In genomic region chr10:52778511-52779392, GRCh38 we compare ENCODE assay signal across 9 cellular contexts. TPM values are rescaled to one million over a fixed set of nuclear protein-coding genes. Genes with fewer than 3 reads are reported as not detected.
DNase-seq lines count a peak whose midpoint lies in the region; ATAC-seq and TF ChIP-seq lines count a peak whose summit lies in the region.
"Had no signal": no experiment of that assay in that cellular context is flagged by ENCODE, and none has a peak within 500 bp of the region (broad histone marks: within the 10 kb centered on the region; RNA-seq: fewer than 3 reads in every experiment).

No MANE protein-coding gene starts in this region.

- no peak overlapping the region for H4K91ac ChIP-seq in IMR-90 (ENCODE audit: insufficient read depth, low read depth, low read length)

- H3K4me1 Mint-ChIP-seq in Caco-2 (ENCODE audit: low read depth, unreplicated experiment), result peaks cover 37% of the 10 kb centered on the region
- no peaks in the 10 kb centered on the region for H3K4me1 Mint-ChIP-seq in naive thymus-derived CD4-positive, alpha-beta T cell

- H2BK15ac ChIP-seq in IMR-90 (ENCODE audit: low read depth, low read length), result no peak overlapping the region
- H2BK15ac ChIP-seq in mesendoderm (replicated peaks; ENCODE audit: low read depth), result no peak overlapping the region

- H3K9me3 ChIP-seq in Caco-2, result no peaks in the 10 kb centered on the region
- H3K9me3 ChIP-seq in IMR-90 (ENCODE audit: control insufficient read depth, insufficient read depth, low read length), result no peaks in the 10 kb centered on the region
- H3K9me3 ChIP-seq in naive thymus-derived CD4-positive, alpha-beta T cell (ENCODE audit: control insufficient read depth in 2 of 3, low read length in 3 of 3), result no peaks in the 10 kb centered on the region
- no peaks in the 10 kb centered on the region for H3K9me3 ChIP-seq in spleen

- no peak overlapping the region for H3K4me3 Mint-ChIP-seq in Caco-2 (ENCODE audit: unreplicated experiment)
- no peak overlapping the region for H3K4me3 Mint-ChIP-seq in naive thymus-derived CD4-positive, alpha-beta T cell

- no peak overlapping the region for H3K23ac ChIP-seq in IMR-90 (ENCODE audit: low read depth, low read length)
- H3K23ac ChIP-seq in mesendoderm (ENCODE audit: low read length), result no peak overlapping the region

- H3K27ac ChIP-seq in IMR-90 (ENCODE audit: insufficient read depth, low read length) (no peak overlapping the region), brain microvascular endothelial cell (no peak overlapping the region), mesendoderm (ENCODE audit: low read depth, low read length) (no peak overlapping the region), spleen (no peak overlapping the region)
- H3K27ac ChIP-seq in naive thymus-derived CD4-positive, alpha-beta T cell (ENCODE audit: low read depth, low read length), result no peak overlapping the region

- POLR2A ChIA-PET in Caco-2 (lab: Charles Lee) (interaction anchor here (0.6 kb wide), 1 partner anchor 201 kb away, joined by 3 read pairs; no protein-coding TSS in a partner anchor), IMR-90 (lab: Charles Lee; ENCODE audit: unreplicated experiment) (no interaction called here)
- POLR2A ChIA-PET in naive thymus-derived CD4-positive, alpha-beta T cell (lab: Charles Lee), result no interaction called here

- H3K27me3 ChIP-seq in Caco-2 (replicated peaks; ENCODE audit: control insufficient read depth, insufficient read depth, low read length), result no peaks in the 10 kb centered on the region
- peaks cover 19% of the 10 kb centered on the region for H3K27me3 ChIP-seq in IMR-90 (ENCODE audit: control insufficient read depth, insufficient read depth, low read length)
- H3K27me3 ChIP-seq in brain microvascular endothelial cell (replicated peaks), result peaks cover 2% of the 10 kb centered on the region
- H3K27me3 ChIP-seq in mesendoderm (ENCODE audit: insufficient read depth, low read length, poor library complexity), result no peaks in the 10 kb centered on the region
- H3K27me3 ChIP-seq in naive thymus-derived CD4-positive, alpha-beta T cell (ENCODE audit: control insufficient read depth in 2 of 2, insufficient read depth in 2 of 2, low read length in 2 of 2), result no peaks in the 10 kb centered on the region
- H3K27me3 ChIP-seq in spleen (replicated peaks in 1 of 7), result peaks cover 0 to 23% (median 11%) of the 10 kb centered on the region in 7 donors

- no peak overlapping the region for H3K14ac ChIP-seq in IMR-90 (replicated peaks; ENCODE audit: low read depth, low read length)

- DNase-seq in Caco-2, result peak in 1 of 2 experiments; percentile 43
- DNase-seq in IMR-90, result peak; percentile 18
- peak; percentile 36 for DNase-seq in brain microvascular endothelial cell
- peak; percentile 65 for DNase-seq in mesendoderm
- no peak for DNase-seq in naive thymus-derived CD4-positive, alpha-beta T cell
- DNase-seq in hepatic stellate cell (ENCODE audit: low spot score), result no peak
- DNase-seq in spleen, result no peak

- H3K4me1 ChIP-seq in Caco-2 (peaks cover 22% of the 10 kb centered on the region), IMR-90 (ENCODE audit: control insufficient read depth, insufficient read depth, low read length) (no peaks in the 10 kb centered on the region), mesendoderm (ENCODE audit: control insufficient read depth, low read depth, low read length) (no peaks in the 10 kb centered on the region), spleen (no peaks in the 10 kb centered on the region)
- H3K4me1 ChIP-seq in naive thymus-derived CD4-positive, alpha-beta T cell (ENCODE audit: control insufficient read depth in 2 of 2, insufficient read depth in 2 of 2, low read length in 2 of 2), result no peaks in the 10 kb centered on the region

- in situ Hi-C loops in IMR-90 (cut with MboI; ENCODE audit: low sequenced_read_pairs), result no loop called here
- in situ Hi-C loops in brain microvascular endothelial cell (cut with HindIII; ENCODE audit: low pct_ligation_motif_present, low sequenced_read_pairs), result no loop called here

- H3K36me3 ChIP-seq in Caco-2 (ENCODE audit: control insufficient read depth, insufficient read depth, low read length) (no peaks in the 10 kb centered on the region), IMR-90 (ENCODE audit: control insufficient read depth, insufficient read depth, low read length) (no peaks in the 10 kb centered on the region), brain microvascular endothelial cell (replicated peaks) (no peaks in the 10 kb centered on the region), mesendoderm (ENCODE audit: control insufficient read depth, insufficient read depth, low read length) (no peaks in the 10 kb centered on the region), spleen (no peaks in the 10 kb centered on the region)
- no peaks in the 10 kb centered on the region for H3K36me3 ChIP-seq in naive thymus-derived CD4-positive, alpha-beta T cell (ENCODE audit: control insufficient read depth in 2 of 3, insufficient read depth in 3 of 3, low read length in 3 of 3)

- H4K5ac ChIP-seq in IMR-90 (ENCODE audit: low read depth, low read length) (no peak overlapping the region), mesendoderm (ENCODE audit: low read length) (no peak overlapping the region)

- no peaks in the 10 kb centered on the region for H3K9me1 ChIP-seq in IMR-90 (ENCODE audit: insufficient read depth, low read length)

- no peak overlapping the region for H2BK20ac ChIP-seq in IMR-90 (ENCODE audit: low read depth, low read length)

- H4K20me1 ChIP-seq in IMR-90 (ENCODE audit: insufficient read depth, low read length), result no peaks in the 10 kb centered on the region

- H3K9me3 Mint-ChIP-seq in Caco-2 (ENCODE audit: unreplicated experiment), result peaks cover 2% of the 10 kb centered on the region
- peaks cover 0 to 18% (median 0%) of the 10 kb centered on the region in 11 donors for H3K9me3 Mint-ChIP-seq in naive thymus-derived CD4-positive, alpha-beta T cell

- peak; percentile 12 to 58 for TF ChIP-seq CTCF in Caco-2 (IDR thresholded peaks at IDR 0.05; ENCODE audit: insufficient read depth in 1 of 2, low read depth in 1 of 2, low read length in 1 of 2, severe bottlenecking in 1 of 2, unreplicated experiment in 1 of 2)
- peak; percentile 46 for TF ChIP-seq CTCF in IMR-90 (conservative IDR thresholded peaks at IDR 0.05; ENCODE audit: low read depth, low read length)
- peak; percentile 89 for TF ChIP-seq CTCF in brain microvascular endothelial cell (IDR thresholded peaks at IDR 0.05; ENCODE audit: low read depth, low read length, missing control alignments)
- peak in 3 of 11 experiments; percentile 12 to 26 (median 21) for TF ChIP-seq CTCF in spleen (IDR thresholded peaks at IDR 0.05 in 8 of 11, conservative IDR thresholded peaks at IDR 0.05 in 3 of 11)

- H3K27ac Mint-ChIP-seq in Caco-2 (ENCODE audit: unreplicated experiment), result no peak overlapping the region
- H3K27ac Mint-ChIP-seq in naive thymus-derived CD4-positive, alpha-beta T cell, result no peak overlapping the region

- H2BK5ac ChIP-seq in IMR-90 (ENCODE audit: low read depth, low read length, poor library complexity, severe bottlenecking) (no peak overlapping the region), mesendoderm (ENCODE audit: low read length) (no peak overlapping the region)

- H3K18ac ChIP-seq in IMR-90 (ENCODE audit: low read depth, low read length), result no peak overlapping the region
- no peak overlapping the region for H3K18ac ChIP-seq in mesendoderm (ENCODE audit: low read length)

- H3K27me3 Mint-ChIP-seq in Caco-2 (ENCODE audit: insufficient read depth, unreplicated experiment), result no peaks in the 10 kb centered on the region
- H3K27me3 Mint-ChIP-seq in naive thymus-derived CD4-positive, alpha-beta T cell, result peaks cover 0 to 4% (median 0%) of the 10 kb centered on the region in 5 donors

- H2AFZ ChIP-seq in IMR-90 (replicated peaks; ENCODE audit: low read length, poor library complexity), result peak overlapping the region; percentile 75

- H3K9ac ChIP-seq in IMR-90 (ENCODE audit: low read depth, low read length), result no peak overlapping the region
- H3K9ac ChIP-seq in mesendoderm (ENCODE audit: low read length), result no peak overlapping the region

- H3K79me1 ChIP-seq in IMR-90 (ENCODE audit: low read depth in 1 of 2, low read length in 2 of 2) (no peaks in the 10 kb centered on the region), mesendoderm (ENCODE audit: low read length) (no peaks in the 10 kb centered on the region)

- 27% methylated on average over 10 of the region's 42 CpGs; no CpG with 5 or more reads in 1 of the 2 experiments for WGBS in IMR-90 (ENCODE audit: extremely low coverage in 2 of 2, insufficient read length in 1 of 2), 2 experiments
- no CpG with 5 or more reads among the region's 42 CpGs for WGBS in mesendoderm (ENCODE audit: extremely low coverage, insufficient coverage, low lambda C conversion rate)
- WGBS in spleen, 5 donors, result 37 to 55% (median 47%) methylated on average over 36 to 42 of the region's 42 CpGs

- intact Hi-C loops in Caco-2 (cut with micrococcal nuclease; ENCODE audit: unreplicated experiment), result no loop called here
- intact Hi-C loops in IMR-90 (cut with micrococcal nuclease), result no loop called here
- intact Hi-C loops in naive thymus-derived CD4-positive, alpha-beta T cell (cut with micrococcal nuclease), result no loop called here
- intact Hi-C loops in spleen (cut with DNase I; ENCODE audit: low total_unique reads), result loop anchor here (5.0 kb wide), 1 partner anchor 36 kb away; no protein-coding TSS in a partner anchor

- H3K56ac ChIP-seq in IMR-90 (ENCODE audit: extremely low read depth, insufficient read depth, low read length), result no peak overlapping the region
- no peak overlapping the region for H3K56ac ChIP-seq in mesendoderm (ENCODE audit: low read length)

- ATAC-seq in IMR-90 (ENCODE audit: low read depth) (no peak), HG03565 (IDR thresholded peaks at IDR 0.05; ENCODE audit: unreplicated experiment) (no peak)
- ATAC-seq in naive thymus-derived CD4-positive, alpha-beta T cell, result no peak

- H2BK120ac ChIP-seq in IMR-90 (ENCODE audit: low read depth, low read length) (no peak overlapping the region), mesendoderm (ENCODE audit: low read depth, low read length) (no peak overlapping the region)

- H2AK9ac ChIP-seq in IMR-90 (replicated peaks; ENCODE audit: low read depth, low read length, poor library complexity), result no peak overlapping the region

- TF ChIP-seq RAD21 in IMR-90 (IDR thresholded peaks at IDR 0.05; ENCODE audit: low read length), result no peak

- no peak overlapping the region for H3K4me3 ChIP-seq in Caco-2 (ENCODE audit: low read depth, low read length)
- H3K4me3 ChIP-seq in IMR-90 (ENCODE audit: insufficient read depth, low read depth, low read length), result no peak overlapping the region
- H3K4me3 ChIP-seq in brain microvascular endothelial cell (ENCODE audit: low read depth, low read length), result peak overlapping the region; percentile 39
- no peak overlapping the region for H3K4me3 ChIP-seq in mesendoderm (ENCODE audit: low read length)
- no peak overlapping the region for H3K4me3 ChIP-seq in naive thymus-derived CD4-positive, alpha-beta T cell (ENCODE audit: low read length)
- no peak overlapping the region for H3K4me3 ChIP-seq in spleen

- no TSS peak for BruUV-seq in Caco-2 (replicated peaks; lab: Mats Ljungman, UMichigan)
- BruUV-seq in IMR-90 (replicated peaks; lab: Mats Ljungman, UMichigan), result no TSS peak

- no peaks in the 10 kb centered on the region for H3K36me3 Mint-ChIP-seq in Caco-2 (ENCODE audit: insufficient read depth, unreplicated experiment)
- no peaks in the 10 kb centered on the region for H3K36me3 Mint-ChIP-seq in naive thymus-derived CD4-positive, alpha-beta T cell

- dilution Hi-C loops in IMR-90 (cut with HindIII; ENCODE audit: low sequenced_read_pairs, unreplicated experiment), result no loop called here

- TF ChIP-seq POLR2A in IMR-90 (IDR thresholded peaks at IDR 0.05; ENCODE audit: low read depth, low read length), result no peak
- no peak for TF ChIP-seq POLR2A in spleen (IDR thresholded peaks at IDR 0.05)

- CTCF ChIA-PET in Caco-2 (lab: Charles Lee) (interaction anchor here (0.5 to 3.5 kb wide), 6 partner anchors 35 to 1538 kb away, joined by 3 to 32 read pairs (median 4); no protein-coding TSS in a partner anchor), IMR-90 (lab: Yijun Ruan, JAX) (interaction anchor here (0.9 to 2.5 kb wide), 6 partner anchors 10 to 471 kb away, joined by 3 to 8 read pairs (median 3); no protein-coding TSS in a partner anchor)
- CTCF ChIA-PET in naive thymus-derived CD4-positive, alpha-beta T cell (lab: Charles Lee), result no interaction called here

- H2AK5ac ChIP-seq in IMR-90 (ENCODE audit: low read depth, low read length) (no peak overlapping the region), mesendoderm (ENCODE audit: low read length) (no peak overlapping the region)

- H3K79me2 ChIP-seq in mesendoderm (ENCODE audit: control insufficient read depth, insufficient read depth, low read length), result no peaks in the 10 kb centered on the region

- H4K8ac ChIP-seq in IMR-90 (ENCODE audit: low read depth in 2 of 2, low read length in 2 of 2) (no peak overlapping the region), mesendoderm (ENCODE audit: low read depth, low read length) (no peak overlapping the region)

- H3K4me2 ChIP-seq in IMR-90 (ENCODE audit: low read depth, low read length) (peak overlapping the region; percentile 45; the same call in 1 of the 2 replicates), mesendoderm (ENCODE audit: low read length) (no peak overlapping the region)

- H3K4ac ChIP-seq in IMR-90 (ENCODE audit: low read depth, low read length), result no peak overlapping the region
- no peak overlapping the region for H3K4ac ChIP-seq in mesendoderm (ENCODE audit: low read depth, low read length)

RNA-seq across cellular contexts. Expression of gene MBL2, which starts 6.2 kb away (rescaled TPM):
- 0.20 and 0.46 TPM in 2 replicates for total RNA-seq in Caco-2 (2022)
- not detected in 2 replicates for total RNA-seq in IMR-90 (2012; rRNA removed)
- polyA plus RNA-seq in IMR-90 (2012; rRNA removed), result not detected in 2 replicates
- not detected in 2 replicates for polyA plus RNA-seq in IMR-90 (2012; cell fraction: cytosol; rRNA removed)
- not detected in 2 replicates for polyA plus RNA-seq in IMR-90 (2012; cell fraction: nucleus; rRNA removed; ENCODE audit: low replicate concordance)
- not detected for polyA plus RNA-seq in mesendoderm (2013, experiment 1 of 2)
- not detected for polyA plus RNA-seq in mesendoderm (2013, experiment 2 of 2)
- total RNA-seq in naive thymus-derived CD4-positive, alpha-beta T cell, result not detected
- polyA plus RNA-seq in naive thymus-derived CD4-positive, alpha-beta T cell, result not detected
- under 1 TPM in 3 of 7 donors, not detected in 4; 0.10 to 0.18 (median 0.13) TPM for total RNA-seq in spleen
- polyA plus RNA-seq in spleen, result under 1 TPM in 1 of 3 donors, not detected in 2; 0.02 TPM
- polyA plus RNA-seq: esophagus had no signal

Comparison
In these comparisons a context has a peak if more than half of its experiments do, and no peak if none do; other contexts are left out.
1. DNase-seq: peak in IMR-90 (single experiment), brain microvascular endothelial cell (single experiment) and mesendoderm (single experiment); none in naive thymus-derived CD4-positive, alpha-beta T cell (0 of 9), hepatic stellate cell (single experiment) and spleen (single experiment).